19 cellular contexts compared by ENCODE assay signal in genomic region chr10:65032867-65033769, GRCh38.
"Had no signal": no experiment of that assay in that cellular context is flagged by ENCODE, and none has a peak within 500 bp of the region (broad histone marks: within the 10 kb centered on the region; RNA-seq: fewer than 3 reads in every experiment).

No MANE protein-coding gene starts in this region.

- H3K4me1 ChIP-seq: foreskin keratinocyte, suprapubic skin had no signal

- H3K36me3 ChIP-seq: suprapubic skin had no signal

- H3K27ac ChIP-seq: foreskin keratinocyte, suprapubic skin had no signal

- H3K4me3 ChIP-seq: suprapubic skin had no signal

- H3K27me3 ChIP-seq: foreskin keratinocyte, suprapubic skin had no signal

- DNase-seq: activated B cell treated with CpG ODN at 0.5 μM for 24 hours; activated CD4-positive, alpha-beta T cell treated with anti-CD3 and anti-CD28 coated beads, Interleukin-2, amount 10 ng/mL, durations not matched to agents 24 days and 14 days; activated CD8-positive, alpha-beta memory T cell treated with anti-CD3 and anti-CD28 coated beads, Interleukin-2, amount 50 U/mL, for 4 hours; activated CD8-positive, alpha-beta T cell treated with anti-CD3 and anti-CD28 coated beads, Interleukin-2, amount 10 ng/mL, durations not matched to agents 7 days and 5 days; activated gamma-delta T cell; activated T-cell treated with anti-CD3 and anti-CD28 coated beads, Interleukin-2, amount 50 U/mL, for 48 hours; amygdala; effector memory CD4-positive, alpha-beta T cell; foreskin keratinocyte; glutamatergic neuron; midbrain; naive B cell; retina; stimulated activated CD4-positive, alpha-beta T cell treated with anti-CD3 and anti-CD28 coated beads, Interleukin-15, amount 100 ng/mL, for 24 hours; stimulated activated CD4-positive, alpha-beta T cell treated with anti-CD3 and anti-CD28 coated beads, Interleukin-4, amount 100 ng/mL, for 24 hours; stimulated activated naive CD4-positive, alpha-beta T cell treated with Interleukin-2 at 50 U/mL for 16 hours; T-helper 2 cell; trophoblast cell had no signal

- ATAC-seq: activated CD8-positive, alpha-beta T cell treated with anti-CD3 and anti-CD28 coated beads, Interleukin-2, amount 10 ng/mL, durations not matched to agents 7 days and 5 days; foreskin keratinocyte had no signal
